1 cellular context compared by ENCODE assay signal in genomic region chr7:38311329-38311937, GRCh38.
TF ChIP-seq lines count a peak whose summit lies in the region.

No MANE protein-coding gene starts in this region.

TF ChIP-seq in HEK293, 187 proteins besides CTCF, POLR2A, EP300 and RAD21 (continued from another document):
- TF ChIP-seq HIC1 (tag by site-specific recombination; IDR thresholded peaks at IDR 0.05) (peak; percentile 29; the same call in 1 of the 2 replicates), ZBTB48 (tag by site-specific recombination; IDR thresholded peaks at IDR 0.05) (no peak), ZSCAN5A (tag by site-specific recombination; IDR thresholded peaks at IDR 0.05) (no peak), ZNF518A (tag by site-specific recombination; conservative IDR thresholded peaks at IDR 0.05; ENCODE audit: low read depth) (0 out of 2 replicates have a peak, but pooled peaks have one; percentile 16)
